ENCODE assay signal across 19 cellular contexts in genomic region chr16:47079883-47080282, GRCh38.
"Had no signal": no experiment of that assay in that cellular context is flagged by ENCODE, and none has a peak within 500 bp of the region (broad histone marks: within the 10 kb centered on the region; RNA-seq: fewer than 3 reads in every experiment).

No MANE protein-coding gene starts in this region.

- H3K9me3 ChIP-seq: heart left ventricle, left lung, lower lobe of right lung, psoas muscle, stomach, thoracic aorta had no signal

- DNase-seq: effector CD4-positive, alpha-beta T cell; foreskin melanocyte; heart left ventricle; immature natural killer cell; left lung; lower lobe of right lung; natural killer cell; psoas muscle; small intestine; stimulated activated CD4-positive, alpha-beta T cell treated with anti-CD3 and anti-CD28 coated beads, Interleukin-12 subunit alpha, Interleukin-12 subunit beta, amount 100 ng/mL, for 4 hours; stimulated activated naive CD4-positive, alpha-beta T cell; stomach; substantia nigra; trophoblast cell had no signal

- H3K4me3 Mint-ChIP-seq: immature natural killer cell, memory B cell, mesothelial cell of epicardium, natural killer cell had no signal

- H3K27me3 ChIP-seq: heart left ventricle, left lung, stomach had no signal

- H3K27ac ChIP-seq: coronary artery, heart left ventricle, left lung, lower lobe of right lung, psoas muscle, stomach, thoracic aorta had no signal

- H3K4me1 Mint-ChIP-seq: immature natural killer cell, memory B cell, mesothelial cell of epicardium, natural killer cell had no signal

- H3K36me3 Mint-ChIP-seq: immature natural killer cell, memory B cell, natural killer cell had no signal

- H3K27me3 Mint-ChIP-seq: memory B cell had no signal

- H3K4me1 ChIP-seq: heart left ventricle, left lung, lower lobe of right lung, psoas muscle, stomach had no signal

- FAIRE-seq: keratinocyte, small intestine had no signal

- H3K36me3 ChIP-seq: lower lobe of right lung, stomach, thoracic aorta had no signal

- H3K4me3 ChIP-seq: coronary artery, heart left ventricle, left lung, lower lobe of right lung, psoas muscle, stomach, thoracic aorta had no signal

- H3K9me3 Mint-ChIP-seq: immature natural killer cell, memory B cell, mesothelial cell of epicardium, natural killer cell had no signal

- H3K27ac Mint-ChIP-seq: immature natural killer cell, memory B cell, mesothelial cell of epicardium, natural killer cell had no signal
